In the genomic region with DNA sequence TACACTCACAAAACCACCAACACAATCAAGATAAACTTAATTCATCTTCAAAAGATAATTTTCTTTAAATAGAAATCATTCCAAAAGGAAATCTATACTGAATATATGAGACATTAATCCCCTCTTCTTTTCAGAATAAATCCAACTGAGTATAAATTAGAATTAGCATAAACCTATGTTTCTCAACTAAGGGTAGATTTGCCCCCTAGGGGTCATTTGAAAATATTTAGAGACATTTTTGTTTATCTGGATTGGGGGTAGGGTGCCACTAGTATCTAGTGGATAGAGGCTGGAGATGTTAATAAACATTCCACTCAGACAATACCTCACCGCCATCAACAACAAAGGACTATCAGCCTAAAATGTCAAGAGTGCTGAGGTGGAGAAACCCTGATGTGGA, we compare ENCODE assay signal across 21 cellular contexts.
"Had no signal": no experiment of that assay in that cellular context is flagged by ENCODE, and none has a peak within 500 bp of the region (broad histone marks: within the 10 kb centered on the region; RNA-seq: fewer than 3 reads in every experiment).

No MANE protein-coding gene starts in this region.

- H3K36me3 Mint-ChIP-seq: WTC11 had no signal

- H3K27me3 ChIP-seq: adrenal gland, body of pancreas, neutrophil, spleen, tibial nerve had no signal

- H3K27me3 Mint-ChIP-seq: central memory CD8-positive, alpha-beta T cell; stimulated activated memory B cell treated with anti-CD40 and anti-IgM and Interleukin-4, amounts not matched to agents 10 μg/mL and 1 μg/mL and 100 μg/mL, for 72 hours had no signal

- DNase-seq: activated CD4-positive, alpha-beta T cell treated with anti-CD3 and anti-CD28 coated beads, Interleukin-2, amount 10 ng/mL, durations not matched to agents 24 days and 14 days; activated naive CD4-positive, alpha-beta T cell treated with anti-CD3 and anti-CD28 coated beads, Interleukin-2, amount 10 ng/mL, durations not matched to agents 7 days and 5 days; activated T-cell treated with anti-CD3 and anti-CD28 coated beads for 4 hours; adrenal gland; body of pancreas; effector memory CD4-positive, alpha-beta T cell; hypothalamus; immature natural killer cell; left cardiac atrium; naive thymus-derived CD4-positive, alpha-beta T cell; posterior cingulate gyrus; right cardiac atrium; spleen; stimulated activated CD4-positive, alpha-beta T cell treated with anti-CD3 and anti-CD28 coated beads, Interleukin-1b, Interleukin-23, amount 100 ng/mL, for 48 hours had no signal

- H3K27ac ChIP-seq: adrenal gland, body of pancreas, neutrophil, spleen, tibial nerve had no signal

- ATAC-seq: body of pancreas; left cardiac atrium; naive thymus-derived CD4-positive, alpha-beta T cell; right cardiac atrium; WTC11 had no signal

- H3K9me3 ChIP-seq: adrenal gland, body of pancreas, neutrophil, spleen, tibial nerve had no signal

- H3K27ac Mint-ChIP-seq: activated CD4-positive, alpha-beta T cell treated with anti-CD3 and anti-CD28 coated beads, Interleukin-2, amount 10 ng/mL, durations not matched to agents 24 days and 14 days; activated naive CD4-positive, alpha-beta T cell treated with anti-CD3 and anti-CD28 coated beads, Interleukin-2, amount 10 ng/mL, durations not matched to agents 7 days and 5 days; activated T-helper 2 cell treated with anti-CD3 and anti-CD28 coated beads, Interferon-gamma antibody, Interleukin-2, Interleukin-4, amounts not matched to agents 10 μg/mL and 5 μg/mL and 100 μg/mL, durations not matched to agents 14 hours and 24 hours and 36 hours; immature natural killer cell; naive thymus-derived CD4-positive, alpha-beta T cell; stimulated activated memory B cell treated with anti-CD40 and anti-IgM and Interleukin-4, amounts not matched to agents 10 μg/mL and 1 μg/mL and 100 μg/mL, for 72 hours; WTC11 had no signal

- H3K4me3 Mint-ChIP-seq: activated CD4-positive, alpha-beta T cell treated with anti-CD3 and anti-CD28 coated beads, Interleukin-2, amount 10 ng/mL, durations not matched to agents 24 days and 14 days; activated naive CD4-positive, alpha-beta T cell treated with anti-CD3 and anti-CD28 coated beads, Interleukin-2, amount 10 ng/mL, durations not matched to agents 7 days and 5 days; central memory CD8-positive, alpha-beta T cell; immature natural killer cell; naive thymus-derived CD4-positive, alpha-beta T cell; stimulated activated memory B cell treated with anti-CD40 and anti-IgM and Interleukin-4, amounts not matched to agents 10 μg/mL and 1 μg/mL and 100 μg/mL, for 72 hours; WTC11 had no signal

- H3K4me3 ChIP-seq: adrenal gland, body of pancreas, lung, spleen, tibial nerve had no signal

- H3K4me1 ChIP-seq: adrenal gland, body of pancreas, spleen, tibial nerve had no signal

- H3K9me3 Mint-ChIP-seq: activated CD4-positive, alpha-beta T cell treated with anti-CD3 and anti-CD28 coated beads, Interleukin-2, amount 10 ng/mL, durations not matched to agents 24 days and 14 days; activated naive CD4-positive, alpha-beta T cell treated with anti-CD3 and anti-CD28 coated beads, Interleukin-2, amount 10 ng/mL, durations not matched to agents 7 days and 5 days; activated T-helper 2 cell treated with anti-CD3 and anti-CD28 coated beads, Interferon-gamma antibody, Interleukin-2, Interleukin-4, amounts not matched to agents 10 μg/mL and 5 μg/mL and 100 μg/mL, durations not matched to agents 14 hours and 24 hours and 36 hours; central memory CD8-positive, alpha-beta T cell; immature natural killer cell; naive thymus-derived CD4-positive, alpha-beta T cell; stimulated activated memory B cell treated with anti-CD40 and anti-IgM and Interleukin-4, amounts not matched to agents 10 μg/mL and 1 μg/mL and 100 μg/mL, for 72 hours; WTC11 had no signal

- H3K36me3 ChIP-seq: adrenal gland, neutrophil, spleen, tibial nerve had no signal
